In genomic region chr6:52124126-52125121, GRCh38 we compare ENCODE assay signal across 16 cellular contexts. TPM values are rescaled to one million over a fixed set of nuclear protein-coding genes. Genes with fewer than 3 reads are reported as not detected.
"Had no signal": no experiment of that assay in that cellular context is flagged by ENCODE, and none has a peak within 500 bp of the region (broad histone marks: within the 10 kb centered on the region; RNA-seq: fewer than 3 reads in every experiment).

No MANE protein-coding gene starts in this region.

- H3K4me3 Mint-ChIP-seq: activated CD8-positive, alpha-beta T cell treated with anti-CD3 and anti-CD28 coated beads for 36 hours; neural crest cell; WTC11 had no signal

- H3K27ac ChIP-seq: heart left ventricle had no signal

- DNase-seq: activated CD4-positive, alpha-beta T cell treated with anti-CD3 and anti-CD28 coated beads for 4 hours; activated CD8-positive, alpha-beta T cell treated with anti-CD3 and anti-CD28 coated beads for 36 hours; activated effector memory CD4-positive, alpha-beta T cell treated with anti-CD3 and anti-CD28 coated beads, Interleukin-2, amount 50 U/mL, for 16 hours; activated T-cell treated with anti-CD3 and anti-CD28 coated beads, Interleukin-2, amount 50 U/mL, for 48 hours; effector memory CD4-positive, alpha-beta T cell; heart left ventricle; left ventricle myocardium superior; stimulated activated CD4-positive, alpha-beta T cell treated with anti-CD3 and anti-CD28 coated beads, Interleukin-2, amount 100 ng/mL, for 24 hours; T-helper 2 cell had no signal

- H3K36me3 ChIP-seq: heart left ventricle had no signal

- ATAC-seq: activated CD8-positive, alpha-beta T cell treated with anti-CD3 and anti-CD28 coated beads for 36 hours; heart left ventricle; left ventricle myocardium superior; WTC11 had no signal

- H3K4me3 ChIP-seq: heart left ventricle had no signal

- H3K27me3 ChIP-seq: heart left ventricle had no signal

- H3K4me1 Mint-ChIP-seq: neural crest cell, WTC11 had no signal

- H3K27ac Mint-ChIP-seq: activated CD8-positive, alpha-beta T cell treated with anti-CD3 and anti-CD28 coated beads for 36 hours; activated naive CD4-positive, alpha-beta T cell treated with anti-CD3 and anti-CD28 coated beads, Interleukin-2, amount 50 U/mL, for 72 hours; WTC11 had no signal

RNA-seq across cellular contexts. Expression of gene PKHD1, which starts 37.0 kb away (rescaled TPM):
- total RNA-seq: activated CD8-positive, alpha-beta T cell treated with anti-CD3 and anti-CD28 coated beads for 36 hours; activated naive CD4-positive, alpha-beta T cell treated with anti-CD3 and anti-CD28 coated beads, Interleukin-2, amount 50 U/mL, for 72 hours; fibroblast of lung; frontal cortex; left ventricle myocardium superior; mesenteric fat pad; osteocyte had no signal
